In the genomic region with DNA sequence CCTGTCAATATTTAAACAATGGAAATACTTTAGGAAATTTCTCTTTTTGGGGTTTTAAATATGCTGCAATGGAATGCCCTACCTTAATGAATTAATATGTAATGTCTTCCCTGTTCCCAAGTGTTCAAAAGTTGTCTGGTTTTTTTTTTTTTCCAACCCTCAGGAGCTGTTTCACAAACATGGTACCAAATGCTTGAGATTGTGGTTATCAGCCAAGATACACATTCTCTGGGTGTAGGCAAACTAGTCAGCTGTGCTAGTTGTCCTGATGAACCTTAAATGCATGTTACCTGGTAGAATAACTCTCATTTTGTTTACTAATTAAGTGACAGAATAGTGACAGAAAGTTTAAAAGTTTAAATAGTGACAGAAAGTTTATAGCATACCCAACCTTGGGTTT, we compare ENCODE assay signal across 21 cellular contexts. TPM values are rescaled to one million over a fixed set of nuclear protein-coding genes. Genes with fewer than 3 reads are reported as not detected.
DNase-seq lines count a peak whose midpoint lies in the region; TF ChIP-seq lines count a peak whose summit lies in the region.
"Had no signal": no experiment of that assay in that cellular context is flagged by ENCODE, and none has a peak within 500 bp of the region (broad histone marks: within the 10 kb centered on the region; RNA-seq: fewer than 3 reads in every experiment).

No MANE protein-coding gene starts in this region.

- DNase-seq in M059J (ENCODE audit: low read depth) (peak; percentile 62), esophagus squamous epithelium (lab: John Stamatoyannopoulos, UW) (no peak), sigmoid colon (no peak), inferior parietal cortex (ENCODE audit: extremely low spot score) (no peak), OCI-M2 (lab: John Stamatoyannopoulos, UW; ENCODE audit: unreplicated experiment) (no peak)
- no peak for DNase-seq in activated naive CD4-positive, alpha-beta T cell treated with anti-CD3 and anti-CD28 coated beads, Interleukin-2, amount 10 ng/mL, durations not matched to agents 7 days and 5 days
- DNase-seq: activated CD4-positive, alpha-beta T cell treated with anti-CD3 and anti-CD28 coated beads for 48 hours; colonic mucosa; COR-L47; islet precursor cell; MV-4-11; naive thymus-derived CD8-positive, alpha-beta T cell; NCI-H2029; NCI-H345; PC-3 had no signal

- no peaks in the 10 kb centered on the region for H3K9me3 Mint-ChIP-seq in activated naive CD4-positive, alpha-beta T cell treated with anti-CD3 and anti-CD28 coated beads, Interleukin-2, amount 10 ng/mL, durations not matched to agents 7 days and 5 days
- H3K9me3 Mint-ChIP-seq: brain; memory B cell; naive thymus-derived CD8-positive, alpha-beta T cell had no signal

- no peak for TF ChIP-seq CTCF in esophagus squamous epithelium (IDR thresholded peaks at IDR 0.05)
- no peak for TF ChIP-seq CTCF in sigmoid colon (IDR thresholded peaks at IDR 0.05)

- intact Hi-C loops in esophagus squamous epithelium (cut with DNase I) (no loop called here), sigmoid colon (cut with DNase I) (loop anchor here (2.0 kb wide), 1 partner anchor 29 kb away; no protein-coding TSS in a partner anchor)

- CTCF ChIA-PET in activated naive CD4-positive, alpha-beta T cell treated with anti-CD3 and anti-CD28 coated beads, Interleukin-2, amount 10 ng/mL, durations not matched to agents 7 days and 5 days (lab: Charles Lee): interaction anchor here (2.0 to 2.6 kb wide), 2 partner anchors 35 to 170 kb away, joined by 7 to 11 read pairs; no protein-coding TSS in a partner anchor

- H3K4me3 ChIP-seq in esophagus squamous epithelium: peak overlapping the region in 3 of 4 donors; percentile 25 to 48 (median 29)
- H3K4me3 ChIP-seq in sigmoid colon: peak overlapping the region; percentile 3 to 48 (median 44)
- H3K4me3 ChIP-seq in urinary bladder (ENCODE audit: low read depth, low read length): peak overlapping the region; percentile 22
- H3K4me3 ChIP-seq: colonic mucosa, SJSA1 had no signal

- no peaks in the 10 kb centered on the region for H3K27me3 Mint-ChIP-seq in activated naive CD4-positive, alpha-beta T cell treated with anti-CD3 and anti-CD28 coated beads, Interleukin-2, amount 10 ng/mL, durations not matched to agents 7 days and 5 days
- H3K27me3 Mint-ChIP-seq: activated naive CD8-positive, alpha-beta T cell; brain; memory B cell; naive thymus-derived CD8-positive, alpha-beta T cell had no signal

- H3K27ac Mint-ChIP-seq in activated naive CD4-positive, alpha-beta T cell treated with anti-CD3 and anti-CD28 coated beads, Interleukin-2, amount 10 ng/mL, durations not matched to agents 7 days and 5 days: no peak overlapping the region
- H3K27ac Mint-ChIP-seq: activated naive CD8-positive, alpha-beta T cell; brain; memory B cell had no signal

- H3K4me1 Mint-ChIP-seq in activated naive CD4-positive, alpha-beta T cell treated with anti-CD3 and anti-CD28 coated beads, Interleukin-2, amount 10 ng/mL, durations not matched to agents 7 days and 5 days: peaks cover 34% of the 10 kb centered on the region
- H3K4me1 Mint-ChIP-seq: brain had no signal

- no peaks in the 10 kb centered on the region for H3K9me3 ChIP-seq in esophagus squamous epithelium
- no peaks in the 10 kb centered on the region for H3K9me3 ChIP-seq in sigmoid colon
- H3K9me3 ChIP-seq: colonic mucosa, SJSA1 had no signal

- no peak for TF ChIP-seq EP300 in sigmoid colon (IDR thresholded peaks at IDR 0.05)

- peak overlapping the region; percentile 46 to 82 (median 74) for H3K27ac ChIP-seq in esophagus squamous epithelium
- peak overlapping the region; percentile 78 to 99 (median 95) for H3K27ac ChIP-seq in sigmoid colon
- no peak overlapping the region for H3K27ac ChIP-seq in urinary bladder (ENCODE audit: low read depth)
- H3K27ac ChIP-seq: colonic mucosa, KMS-11, SJSA1 had no signal

- H3K27me3 ChIP-seq in esophagus squamous epithelium (no peaks in the 10 kb centered on the region), sigmoid colon (no peaks in the 10 kb centered on the region)
- H3K27me3 ChIP-seq: colonic mucosa, SJSA1 had no signal

- peaks cover 4% of the 10 kb centered on the region for H3K36me3 Mint-ChIP-seq in activated naive CD4-positive, alpha-beta T cell treated with anti-CD3 and anti-CD28 coated beads, Interleukin-2, amount 10 ng/mL, durations not matched to agents 7 days and 5 days
- H3K36me3 Mint-ChIP-seq: activated naive CD8-positive, alpha-beta T cell; brain; memory B cell; naive thymus-derived CD8-positive, alpha-beta T cell had no signal

- no peak for TF ChIP-seq POLR2A in esophagus squamous epithelium (IDR thresholded peaks at IDR 0.05)
- no peak for TF ChIP-seq POLR2A in sigmoid colon (IDR thresholded peaks at IDR 0.05)

- H3K4me3 Mint-ChIP-seq in activated naive CD4-positive, alpha-beta T cell treated with anti-CD3 and anti-CD28 coated beads, Interleukin-2, amount 10 ng/mL, durations not matched to agents 7 days and 5 days: no peak overlapping the region
- H3K4me3 Mint-ChIP-seq: activated naive CD8-positive, alpha-beta T cell; memory B cell; naive thymus-derived CD8-positive, alpha-beta T cell had no signal

- H3K4me1 ChIP-seq in esophagus squamous epithelium (peaks cover 0 to 26% (median 15%) of the 10 kb centered on the region in 3 donors), sigmoid colon (peaks cover 0 to 45% (median 19%) of the 10 kb centered on the region in 4 donors), urinary bladder (ENCODE audit: insufficient read depth) (no peaks in the 10 kb centered on the region)
- H3K4me1 ChIP-seq: colonic mucosa had no signal

- no peaks in the 10 kb centered on the region for H3K36me3 ChIP-seq in esophagus squamous epithelium
- H3K36me3 ChIP-seq in sigmoid colon: no peaks in the 10 kb centered on the region
- H3K36me3 ChIP-seq in urinary bladder (ENCODE audit: insufficient read depth): no peaks in the 10 kb centered on the region
- H3K36me3 ChIP-seq: colonic mucosa, SJSA1 had no signal

RNA-seq across cellular contexts. Expression of gene FHL1, which starts 50.7 kb away (rescaled TPM):
- 828 and 1,058 TPM in 2 replicates for total RNA-seq in M059J (2014; rRNA removed; shearing (Covaris generic))
- total RNA-seq in esophagus squamous epithelium (100 to 1,000 TPM in 2 of 4 donors, 10 to 100 TPM in 2; 17.1 to 509 (median 70.4) TPM), sigmoid colon (1,000 to 10,000 TPM in 3 of 4 donors, 100 to 1,000 TPM in 1; 701 to 1,465 (median 1,246) TPM), urinary bladder (578 TPM)
- polyA plus RNA-seq in sigmoid colon (10 to 100 TPM; 27.0 to 73.3 (median 42.2) TPM), urinary bladder (736 TPM)

RNA-seq across cellular contexts. Expression of gene MAP7D3, which starts 53.2 kb away (rescaled TPM):
- 28.1 and 38.8 TPM in 2 replicates for total RNA-seq in M059J (2014; rRNA removed; shearing (Covaris generic))
- total RNA-seq in esophagus squamous epithelium (10 to 100 TPM in 1 of 4 donors, 1 to 10 TPM in 3; 1.3 to 11.8 (median 6.4) TPM), sigmoid colon (10 to 100 TPM; 11.3 to 21.0 (median 14.2) TPM), urinary bladder (15.9 TPM)
- polyA plus RNA-seq in sigmoid colon (1 to 10 TPM in 2 of 3 donors, under 1 TPM in 1; 0.92 to 3.6 (median 3.0) TPM), urinary bladder (10.8 TPM)
